Comparison of ENCODE assay signal across 2 cellular contexts in the genomic region with DNA sequence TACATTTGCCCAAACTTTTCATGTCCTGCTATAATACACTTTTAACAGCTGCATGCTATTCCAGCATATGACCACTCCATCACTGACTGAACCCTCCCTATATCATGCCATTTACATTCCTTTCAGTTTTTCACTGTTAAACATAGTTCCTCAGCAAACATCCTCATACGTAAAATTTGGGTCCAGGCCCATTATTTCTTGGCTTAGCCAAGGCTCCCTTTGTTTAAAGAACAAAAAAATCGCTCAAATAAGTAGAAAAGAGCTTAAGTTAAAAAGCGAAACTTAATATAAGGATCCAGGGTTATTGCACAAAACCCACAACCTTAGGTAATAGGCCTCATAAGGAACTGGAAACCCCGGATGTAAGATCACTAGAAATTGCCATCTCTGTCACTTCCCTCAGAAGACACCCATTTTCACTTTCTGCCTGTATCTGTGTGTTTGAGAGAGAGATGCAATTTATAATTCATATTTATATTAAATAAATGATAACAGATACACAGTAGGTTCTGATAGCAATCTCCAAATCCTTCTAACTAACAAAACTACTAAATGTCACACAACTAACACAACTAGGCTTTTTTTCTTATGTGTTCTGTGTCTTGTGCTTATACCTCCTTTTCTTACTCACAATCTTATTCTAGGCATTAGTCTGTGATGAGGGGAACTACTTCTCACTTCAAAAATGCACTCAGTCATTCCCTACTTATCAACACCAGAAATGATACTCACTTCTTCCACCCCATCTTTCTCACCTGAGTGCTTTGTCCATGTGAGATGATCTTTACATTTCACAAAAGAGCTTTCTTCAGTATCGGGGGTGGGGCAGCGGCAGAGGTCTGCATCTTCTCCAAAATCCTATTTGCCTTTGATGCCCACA.
TF ChIP-seq lines count a peak whose summit lies in the region.

No MANE protein-coding gene starts in this region.

TF ChIP-seq in GM23338, 12 proteins besides CTCF, POLR2A, EP300 and RAD21 (continued from another document):
- TF ChIP-seq, protein P1, sequence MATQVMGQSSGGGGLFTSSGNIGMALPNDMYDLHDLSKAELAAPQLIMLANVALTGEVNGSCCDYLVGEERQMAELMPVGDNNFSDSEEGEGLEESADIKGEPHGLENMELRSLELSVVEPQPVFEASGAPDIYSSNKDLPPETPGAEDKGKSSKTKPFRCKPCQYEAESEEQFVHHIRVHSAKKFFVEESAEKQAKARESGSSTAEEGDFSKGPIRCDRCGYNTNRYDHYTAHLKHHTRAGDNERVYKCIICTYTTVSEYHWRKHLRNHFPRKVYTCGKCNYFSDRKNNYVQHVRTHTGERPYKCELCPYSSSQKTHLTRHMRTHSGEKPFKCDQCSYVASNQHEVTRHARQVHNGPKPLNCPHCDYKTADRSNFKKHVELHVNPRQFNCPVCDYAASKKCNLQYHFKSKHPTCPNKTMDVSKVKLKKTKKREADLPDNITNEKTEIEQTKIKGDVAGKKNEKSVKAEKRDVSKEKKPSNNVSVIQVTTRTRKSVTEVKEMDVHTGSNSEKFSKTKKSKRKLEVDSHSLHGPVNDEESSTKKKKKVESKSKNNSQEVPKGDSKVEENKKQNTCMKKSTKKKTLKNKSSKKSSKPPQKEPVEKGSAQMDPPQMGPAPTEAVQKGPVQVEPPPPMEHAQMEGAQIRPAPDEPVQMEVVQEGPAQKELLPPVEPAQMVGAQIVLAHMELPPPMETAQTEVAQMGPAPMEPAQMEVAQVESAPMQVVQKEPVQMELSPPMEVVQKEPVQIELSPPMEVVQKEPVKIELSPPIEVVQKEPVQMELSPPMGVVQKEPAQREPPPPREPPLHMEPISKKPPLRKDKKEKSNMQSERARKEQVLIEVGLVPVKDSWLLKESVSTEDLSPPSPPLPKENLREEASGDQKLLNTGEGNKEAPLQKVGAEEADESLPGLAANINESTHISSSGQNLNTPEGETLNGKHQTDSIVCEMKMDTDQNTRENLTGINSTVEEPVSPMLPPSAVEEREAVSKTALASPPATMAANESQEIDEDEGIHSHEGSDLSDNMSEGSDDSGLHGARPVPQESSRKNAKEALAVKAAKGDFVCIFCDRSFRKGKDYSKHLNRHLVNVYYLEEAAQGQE (IDR thresholded peaks at IDR 0.05; ENCODE audit: unreplicated experiment): no peak
- TF ChIP-seq EZH2 (IDR thresholded peaks at IDR 0.05; ENCODE audit: low read depth, unreplicated experiment) (no peak), CREB1 (CRISPR knock-in tag; IDR thresholded peaks at IDR 0.05; ENCODE audit: low read depth) (no peak), ZNF114 (CRISPR knock-in tag; IDR thresholded peaks at IDR 0.05) (no peak)
- TF ChIP-seq, protein P2, sequence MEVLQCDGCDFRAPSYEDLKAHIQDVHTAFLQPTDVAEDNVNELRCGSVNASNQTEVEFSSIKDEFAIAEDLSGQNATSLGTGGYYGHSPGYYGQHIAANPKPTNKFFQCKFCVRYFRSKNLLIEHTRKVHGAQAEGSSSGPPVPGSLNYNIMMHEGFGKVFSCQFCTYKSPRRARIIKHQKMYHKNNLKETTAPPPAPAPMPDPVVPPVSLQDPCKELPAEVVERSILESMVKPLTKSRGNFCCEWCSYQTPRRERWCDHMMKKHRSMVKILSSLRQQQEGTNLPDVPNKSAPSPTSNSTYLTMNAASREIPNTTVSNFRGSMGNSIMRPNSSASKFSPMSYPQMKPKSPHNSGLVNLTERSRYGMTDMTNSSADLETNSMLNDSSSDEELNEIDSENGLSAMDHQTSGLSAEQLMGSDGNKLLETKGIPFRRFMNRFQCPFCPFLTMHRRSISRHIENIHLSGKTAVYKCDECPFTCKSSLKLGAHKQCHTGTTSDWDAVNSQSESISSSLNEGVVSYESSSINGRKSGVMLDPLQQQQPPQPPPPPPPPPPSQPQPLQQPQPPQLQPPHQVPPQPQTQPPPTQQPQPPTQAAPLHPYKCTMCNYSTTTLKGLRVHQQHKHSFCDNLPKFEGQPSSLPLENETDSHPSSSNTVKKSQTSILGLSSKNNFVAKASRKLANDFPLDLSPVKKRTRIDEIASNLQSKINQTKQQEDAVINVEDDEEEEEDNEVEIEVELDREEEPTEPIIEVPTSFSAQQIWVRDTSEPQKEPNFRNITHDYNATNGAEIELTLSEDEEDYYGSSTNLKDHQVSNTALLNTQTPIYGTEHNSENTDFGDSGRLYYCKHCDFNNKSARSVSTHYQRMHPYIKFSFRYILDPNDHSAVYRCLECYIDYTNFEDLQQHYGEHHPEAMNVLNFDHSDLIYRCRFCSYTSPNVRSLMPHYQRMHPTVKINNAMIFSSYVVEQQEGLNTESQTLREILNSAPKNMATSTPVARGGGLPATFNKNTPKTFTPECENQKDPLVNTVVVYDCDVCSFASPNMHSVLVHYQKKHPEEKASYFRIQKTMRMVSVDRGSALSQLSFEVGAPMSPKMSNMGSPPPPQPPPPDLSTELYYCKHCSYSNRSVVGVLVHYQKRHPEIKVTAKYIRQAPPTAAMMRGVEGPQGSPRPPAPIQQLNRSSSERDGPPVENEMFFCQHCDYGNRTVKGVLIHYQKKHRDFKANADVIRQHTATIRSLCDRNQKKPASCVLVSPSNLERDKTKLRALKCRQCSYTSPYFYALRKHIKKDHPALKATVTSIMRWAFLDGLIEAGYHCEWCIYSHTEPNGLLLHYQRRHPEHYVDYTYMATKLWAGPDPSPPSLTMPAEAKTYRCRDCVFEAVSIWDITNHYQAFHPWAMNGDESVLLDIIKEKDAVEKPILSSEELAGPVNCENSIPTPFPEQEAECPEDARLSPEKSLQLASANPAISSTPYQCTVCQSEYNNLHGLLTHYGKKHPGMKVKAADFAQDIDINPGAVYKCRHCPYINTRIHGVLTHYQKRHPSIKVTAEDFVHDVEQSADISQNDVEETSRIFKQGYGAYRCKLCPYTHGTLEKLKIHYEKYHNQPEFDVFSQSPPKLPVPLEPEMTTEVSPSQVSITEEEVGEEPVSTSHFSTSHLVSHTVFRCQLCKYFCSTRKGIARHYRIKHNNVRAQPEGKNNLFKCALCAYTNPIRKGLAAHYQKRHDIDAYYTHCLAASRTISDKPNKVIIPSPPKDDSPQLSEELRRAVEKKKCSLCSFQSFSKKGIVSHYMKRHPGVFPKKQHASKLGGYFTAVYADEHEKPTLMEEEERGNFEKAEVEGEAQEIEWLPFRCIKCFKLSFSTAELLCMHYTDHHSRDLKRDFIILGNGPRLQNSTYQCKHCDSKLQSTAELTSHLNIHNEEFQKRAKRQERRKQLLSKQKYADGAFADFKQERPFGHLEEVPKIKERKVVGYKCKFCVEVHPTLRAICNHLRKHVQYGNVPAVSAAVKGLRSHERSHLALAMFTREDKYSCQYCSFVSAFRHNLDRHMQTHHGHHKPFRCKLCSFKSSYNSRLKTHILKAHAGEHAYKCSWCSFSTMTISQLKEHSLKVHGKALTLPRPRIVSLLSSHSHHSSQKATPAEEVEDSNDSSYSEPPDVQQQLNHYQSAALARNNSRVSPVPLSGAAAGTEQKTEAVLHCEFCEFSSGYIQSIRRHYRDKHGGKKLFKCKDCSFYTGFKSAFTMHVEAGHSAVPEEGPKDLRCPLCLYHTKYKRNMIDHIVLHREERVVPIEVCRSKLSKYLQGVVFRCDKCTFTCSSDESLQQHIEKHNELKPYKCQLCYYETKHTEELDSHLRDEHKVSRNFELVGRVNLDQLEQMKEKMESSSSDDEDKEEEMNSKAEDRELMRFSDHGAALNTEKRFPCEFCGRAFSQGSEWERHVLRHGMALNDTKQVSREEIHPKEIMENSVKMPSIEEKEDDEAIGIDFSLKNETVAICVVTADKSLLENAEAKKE (CRISPR knock-in tag; IDR thresholded peaks at IDR 0.05): no peak

TF ChIP-seq in WTC11, 78 proteins besides CTCF, POLR2A, EP300 and RAD21 (continued from another document):
- TF ChIP-seq, protein P3, sequence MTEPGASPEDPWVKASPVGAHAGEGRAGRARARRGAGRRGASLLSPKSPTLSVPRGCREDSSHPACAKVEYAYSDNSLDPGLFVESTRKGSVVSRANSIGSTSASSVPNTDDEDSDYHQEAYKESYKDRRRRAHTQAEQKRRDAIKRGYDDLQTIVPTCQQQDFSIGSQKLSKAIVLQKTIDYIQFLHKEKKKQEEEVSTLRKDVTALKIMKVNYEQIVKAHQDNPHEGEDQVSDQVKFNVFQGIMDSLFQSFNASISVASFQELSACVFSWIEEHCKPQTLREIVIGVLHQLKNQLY (CRISPR knock-in tag; IDR thresholded peaks at IDR 0.05): no peak
- TF ChIP-seq SMAD4 (CRISPR knock-in tag; IDR thresholded peaks at IDR 0.05) (no peak), CREM (CRISPR knock-in tag; IDR thresholded peaks at IDR 0.05) (no peak), ZNF396 (CRISPR knock-in tag; IDR thresholded peaks at IDR 0.05; ENCODE audit: borderline replicate concordance) (no peak), NR2C2 (CRISPR knock-in tag; IDR thresholded peaks at IDR 0.05) (no peak), NFE2L1 (CRISPR knock-in tag; IDR thresholded peaks at IDR 0.05) (no peak), ZNF121 (CRISPR knock-in tag; IDR thresholded peaks at IDR 0.05) (no peak), IRF2 (CRISPR knock-in tag; IDR thresholded peaks at IDR 0.05; ENCODE audit: borderline replicate concordance, low read depth) (no peak)
- TF ChIP-seq, protein P4, sequence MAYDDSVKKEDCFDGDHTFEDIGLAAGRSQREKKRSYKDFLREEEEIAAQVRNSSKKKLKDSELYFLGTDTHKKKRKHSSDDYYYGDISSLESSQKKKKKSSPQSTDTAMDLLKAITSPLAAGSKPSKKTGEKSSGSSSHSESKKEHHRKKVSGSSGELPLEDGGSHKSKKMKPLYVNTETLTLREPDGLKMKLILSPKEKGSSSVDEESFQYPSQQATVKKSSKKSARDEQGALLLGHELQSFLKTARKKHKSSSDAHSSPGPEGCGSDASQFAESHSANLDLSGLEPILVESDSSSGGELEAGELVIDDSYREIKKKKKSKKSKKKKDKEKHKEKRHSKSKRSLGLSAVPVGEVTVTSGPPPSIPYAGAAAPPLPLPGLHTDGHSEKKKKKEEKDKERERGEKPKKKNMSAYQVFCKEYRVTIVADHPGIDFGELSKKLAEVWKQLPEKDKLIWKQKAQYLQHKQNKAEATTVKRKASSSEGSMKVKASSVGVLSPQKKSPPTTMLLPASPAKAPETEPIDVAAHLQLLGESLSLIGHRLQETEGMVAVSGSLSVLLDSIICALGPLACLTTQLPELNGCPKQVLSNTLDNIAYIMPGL (CRISPR knock-in tag; IDR thresholded peaks at IDR 0.05): no peak
- TF ChIP-seq, protein P5, sequence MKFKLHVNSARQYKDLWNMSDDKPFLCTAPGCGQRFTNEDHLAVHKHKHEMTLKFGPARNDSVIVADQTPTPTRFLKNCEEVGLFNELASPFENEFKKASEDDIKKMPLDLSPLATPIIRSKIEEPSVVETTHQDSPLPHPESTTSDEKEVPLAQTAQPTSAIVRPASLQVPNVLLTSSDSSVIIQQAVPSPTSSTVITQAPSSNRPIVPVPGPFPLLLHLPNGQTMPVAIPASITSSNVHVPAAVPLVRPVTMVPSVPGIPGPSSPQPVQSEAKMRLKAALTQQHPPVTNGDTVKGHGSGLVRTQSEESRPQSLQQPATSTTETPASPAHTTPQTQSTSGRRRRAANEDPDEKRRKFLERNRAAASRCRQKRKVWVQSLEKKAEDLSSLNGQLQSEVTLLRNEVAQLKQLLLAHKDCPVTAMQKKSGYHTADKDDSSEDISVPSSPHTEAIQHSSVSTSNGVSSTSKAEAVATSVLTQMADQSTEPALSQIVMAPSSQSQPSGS (CRISPR knock-in tag; IDR thresholded peaks at IDR 0.05; ENCODE audit: borderline replicate concordance, low read depth): no peak
- TF ChIP-seq, protein P6, sequence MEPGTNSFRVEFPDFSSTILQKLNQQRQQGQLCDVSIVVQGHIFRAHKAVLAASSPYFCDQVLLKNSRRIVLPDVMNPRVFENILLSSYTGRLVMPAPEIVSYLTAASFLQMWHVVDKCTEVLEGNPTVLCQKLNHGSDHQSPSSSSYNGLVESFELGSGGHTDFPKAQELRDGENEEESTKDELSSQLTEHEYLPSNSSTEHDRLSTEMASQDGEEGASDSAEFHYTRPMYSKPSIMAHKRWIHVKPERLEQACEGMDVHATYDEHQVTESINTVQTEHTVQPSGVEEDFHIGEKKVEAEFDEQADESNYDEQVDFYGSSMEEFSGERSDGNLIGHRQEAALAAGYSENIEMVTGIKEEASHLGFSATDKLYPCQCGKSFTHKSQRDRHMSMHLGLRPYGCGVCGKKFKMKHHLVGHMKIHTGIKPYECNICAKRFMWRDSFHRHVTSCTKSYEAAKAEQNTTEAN (CRISPR knock-in tag; IDR thresholded peaks at IDR 0.05): no peak
